ENCODE assay signal across 1 cellular context in the genomic region with DNA sequence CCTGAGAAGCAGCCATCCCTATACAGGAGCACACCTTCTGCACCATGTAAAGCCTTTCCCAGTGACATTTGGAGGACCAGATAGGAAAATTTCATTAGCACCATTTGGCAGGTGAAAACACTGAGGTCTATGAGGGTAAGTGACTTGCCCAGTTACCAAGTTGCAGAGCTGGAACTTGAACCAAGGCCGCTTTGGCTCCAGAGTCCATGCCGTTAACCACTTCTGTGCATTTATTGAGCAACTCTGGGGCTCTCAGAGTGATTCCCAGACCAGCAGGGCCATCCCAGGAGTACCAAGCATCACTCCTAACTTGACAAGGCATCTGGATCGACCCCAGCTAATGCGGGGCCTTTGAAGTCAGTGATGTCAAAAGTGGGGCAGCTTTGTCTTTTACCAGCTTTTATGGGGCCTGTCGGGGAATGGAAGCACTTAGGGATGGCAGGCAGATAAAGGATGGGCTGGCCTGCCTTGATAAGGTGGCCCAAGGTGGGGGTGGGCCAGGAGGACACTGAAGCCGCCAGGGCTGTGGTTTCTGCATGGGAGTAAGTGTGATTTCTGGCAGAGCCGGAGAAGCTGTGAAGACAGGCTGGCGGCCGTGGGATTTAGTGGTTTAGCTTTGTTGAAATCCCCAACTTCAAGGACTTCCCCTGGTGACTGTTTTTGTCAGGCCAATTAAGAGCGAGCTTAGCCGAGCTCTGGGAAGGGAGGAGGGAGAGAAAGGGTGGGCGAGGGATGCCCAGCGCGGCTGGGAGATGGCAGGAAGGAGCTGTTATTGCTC.
TF ChIP-seq lines count a peak whose summit lies in the region.

No MANE protein-coding gene starts in this region.

TF ChIP-seq in K562, 482 proteins besides CTCF, POLR2A, EP300 and RAD21 (continued from another document and continues in another):
- TF ChIP-seq, protein P1, sequence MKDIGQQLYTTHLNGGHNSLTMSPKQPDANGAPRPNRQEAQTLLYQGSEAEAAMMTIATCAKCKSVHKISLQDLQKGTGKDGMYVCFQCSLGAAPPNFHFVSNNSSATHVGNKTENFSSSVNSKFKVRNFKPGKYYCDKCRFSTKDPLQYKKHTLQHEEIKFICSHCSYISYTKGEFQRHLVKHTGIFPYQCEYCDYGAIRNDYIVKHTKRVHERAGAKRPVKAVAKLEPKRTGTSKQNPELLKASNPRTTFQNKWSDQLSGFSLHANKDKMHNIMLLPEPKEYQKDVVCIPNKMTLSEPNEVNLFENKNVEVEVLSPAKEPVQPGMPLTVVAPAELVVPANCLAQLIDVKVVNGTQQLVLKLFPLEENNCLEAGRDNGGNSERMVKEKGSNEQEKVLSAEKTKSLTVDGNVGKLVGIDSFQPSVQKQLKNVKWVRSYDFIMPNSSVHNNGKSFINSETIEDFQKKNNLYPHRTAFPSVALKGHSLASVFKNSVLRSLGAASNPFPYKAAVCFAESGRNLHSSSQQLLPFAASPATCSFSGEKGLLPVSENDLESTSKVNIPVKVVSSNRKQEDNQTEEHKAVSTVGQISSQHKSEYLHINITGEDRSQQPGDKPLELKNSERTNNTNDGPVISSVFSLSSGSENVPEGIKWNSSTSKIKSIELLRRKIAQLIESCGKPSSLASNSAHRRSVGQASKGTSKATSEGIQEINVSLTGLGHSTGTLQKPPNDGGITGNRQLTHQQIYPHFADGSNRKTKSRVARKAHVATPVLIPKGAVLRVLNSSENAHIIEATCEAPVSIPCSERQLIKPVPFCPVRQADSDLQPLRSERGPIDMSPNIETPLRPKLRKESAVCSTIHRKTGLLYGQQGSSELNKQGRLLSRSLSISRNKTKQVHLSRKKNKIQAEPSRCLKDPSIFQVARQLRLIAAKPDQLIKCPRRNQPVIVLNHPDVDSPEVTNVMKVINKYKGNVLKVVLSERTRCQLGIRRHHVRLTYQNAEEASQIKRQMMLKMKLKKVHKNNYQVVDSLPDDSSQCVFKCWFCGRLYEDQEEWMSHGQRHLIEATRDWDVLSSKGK (CRISPR knock-in tag; IDR thresholded peaks at IDR 0.05): no peak
- no peak for TF ChIP-seq PHF8 (IDR thresholded peaks at IDR 0.05; ENCODE audit: borderline replicate concordance, low read length)
- no peak for TF ChIP-seq PRPF4 (IDR thresholded peaks at IDR 0.05; ENCODE audit: insufficient read depth, low read depth, low read length, poor library complexity, severe bottlenecking)
- no peak for TF ChIP-seq POLR3G (IDR thresholded peaks at IDR 0.05; ENCODE audit: extremely low read depth, insufficient read length, insufficient replicate concordance)
- TF ChIP-seq CREM (IDR thresholded peaks at IDR 0.05; ENCODE audit: low read depth): peak; percentile 87
- peak; percentile 96 for TF ChIP-seq NCOR1 (IDR thresholded peaks at IDR 0.05)
- TF ChIP-seq ZNF232 (CRISPR knock-in tag; IDR thresholded peaks at IDR 0.05): no peak
- TF ChIP-seq, protein P2, sequence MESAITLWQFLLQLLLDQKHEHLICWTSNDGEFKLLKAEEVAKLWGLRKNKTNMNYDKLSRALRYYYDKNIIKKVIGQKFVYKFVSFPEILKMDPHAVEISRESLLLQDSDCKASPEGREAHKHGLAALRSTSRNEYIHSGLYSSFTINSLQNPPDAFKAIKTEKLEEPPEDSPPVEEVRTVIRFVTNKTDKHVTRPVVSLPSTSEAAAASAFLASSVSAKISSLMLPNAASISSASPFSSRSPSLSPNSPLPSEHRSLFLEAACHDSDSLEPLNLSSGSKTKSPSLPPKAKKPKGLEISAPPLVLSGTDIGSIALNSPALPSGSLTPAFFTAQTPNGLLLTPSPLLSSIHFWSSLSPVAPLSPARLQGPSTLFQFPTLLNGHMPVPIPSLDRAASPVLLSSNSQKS (CRISPR knock-in tag; IDR thresholded peaks at IDR 0.05): no peak
- TF ChIP-seq C11orf30 (IDR thresholded peaks at IDR 0.05; ENCODE audit: low read depth): no peak
- no peak for TF ChIP-seq ZNF124 (CRISPR knock-in tag; IDR thresholded peaks at IDR 0.05)
- TF ChIP-seq KDM4B (IDR thresholded peaks at IDR 0.05; ENCODE audit: borderline replicate concordance in 2 of 2, low read depth in 1 of 2): 0 out of 4 replicates have a peak, but pooled peaks of 1 of the 2 experiments have one; percentile 48
- no peak for TF ChIP-seq NR2F6 (CRISPR knock-in tag; IDR thresholded peaks at IDR 0.05)
- TF ChIP-seq HMGN3 (IDR thresholded peaks at IDR 0.05; ENCODE audit: borderline replicate concordance, extremely low read depth, insufficient read length, low read depth, low read length): peak; percentile 95
- peak; percentile 17 for TF ChIP-seq ASH1L (IDR thresholded peaks at IDR 0.05; ENCODE audit: borderline replicate concordance, low read depth, partially characterized antibody)
- TF ChIP-seq, protein P3, sequence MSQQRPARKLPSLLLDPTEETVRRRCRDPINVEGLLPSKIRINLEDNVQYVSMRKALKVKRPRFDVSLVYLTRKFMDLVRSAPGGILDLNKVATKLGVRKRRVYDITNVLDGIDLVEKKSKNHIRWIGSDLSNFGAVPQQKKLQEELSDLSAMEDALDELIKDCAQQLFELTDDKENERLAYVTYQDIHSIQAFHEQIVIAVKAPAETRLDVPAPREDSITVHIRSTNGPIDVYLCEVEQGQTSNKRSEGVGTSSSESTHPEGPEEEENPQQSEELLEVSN (IDR thresholded peaks at IDR 0.05; ENCODE audit: borderline replicate concordance in 1 of 2, extremely low read depth in 1 of 2, insufficient read depth in 1 of 2, insufficient read length in 1 of 2, low read depth in 1 of 2, low read length in 1 of 2, poor library complexity in 1 of 2, severe bottlenecking in 1 of 2): peak in 1 of 2 experiments; percentile 63
- TF ChIP-seq, protein P4, sequence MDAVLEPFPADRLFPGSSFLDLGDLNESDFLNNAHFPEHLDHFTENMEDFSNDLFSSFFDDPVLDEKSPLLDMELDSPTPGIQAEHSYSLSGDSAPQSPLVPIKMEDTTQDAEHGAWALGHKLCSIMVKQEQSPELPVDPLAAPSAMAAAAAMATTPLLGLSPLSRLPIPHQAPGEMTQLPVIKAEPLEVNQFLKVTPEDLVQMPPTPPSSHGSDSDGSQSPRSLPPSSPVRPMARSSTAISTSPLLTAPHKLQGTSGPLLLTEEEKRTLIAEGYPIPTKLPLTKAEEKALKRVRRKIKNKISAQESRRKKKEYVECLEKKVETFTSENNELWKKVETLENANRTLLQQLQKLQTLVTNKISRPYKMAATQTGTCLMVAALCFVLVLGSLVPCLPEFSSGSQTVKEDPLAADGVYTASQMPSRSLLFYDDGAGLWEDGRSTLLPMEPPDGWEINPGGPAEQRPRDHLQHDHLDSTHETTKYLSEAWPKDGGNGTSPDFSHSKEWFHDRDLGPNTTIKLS (IDR thresholded peaks at IDR 0.05; ENCODE audit: borderline replicate concordance, low read depth): no peak
- TF ChIP-seq ARID1B (IDR thresholded peaks at IDR 0.05): peak; percentile 99
- no peak for TF ChIP-seq HMG20B (CRISPR knock-in tag; IDR thresholded peaks at IDR 0.05)
- TF ChIP-seq, protein P5, sequence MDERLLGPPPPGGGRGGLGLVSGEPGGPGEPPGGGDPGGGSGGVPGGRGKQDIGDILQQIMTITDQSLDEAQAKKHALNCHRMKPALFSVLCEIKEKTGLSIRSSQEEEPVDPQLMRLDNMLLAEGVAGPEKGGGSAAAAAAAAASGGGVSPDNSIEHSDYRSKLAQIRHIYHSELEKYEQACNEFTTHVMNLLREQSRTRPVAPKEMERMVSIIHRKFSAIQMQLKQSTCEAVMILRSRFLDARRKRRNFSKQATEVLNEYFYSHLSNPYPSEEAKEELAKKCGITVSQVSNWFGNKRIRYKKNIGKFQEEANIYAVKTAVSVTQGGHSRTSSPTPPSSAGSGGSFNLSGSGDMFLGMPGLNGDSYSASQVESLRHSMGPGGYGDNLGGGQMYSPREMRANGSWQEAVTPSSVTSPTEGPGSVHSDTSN (CRISPR knock-in tag; IDR thresholded peaks at IDR 0.05; ENCODE audit: low read depth): no peak
- TF ChIP-seq, protein P5 (tag; conservative IDR thresholded peaks at IDR 0.05; ENCODE audit: low read depth): peak; percentile 40; the same call in 1 of the 2 replicates
- no peak for TF ChIP-seq CHAMP1 (IDR thresholded peaks at IDR 0.05)
- TF ChIP-seq, protein P6, sequence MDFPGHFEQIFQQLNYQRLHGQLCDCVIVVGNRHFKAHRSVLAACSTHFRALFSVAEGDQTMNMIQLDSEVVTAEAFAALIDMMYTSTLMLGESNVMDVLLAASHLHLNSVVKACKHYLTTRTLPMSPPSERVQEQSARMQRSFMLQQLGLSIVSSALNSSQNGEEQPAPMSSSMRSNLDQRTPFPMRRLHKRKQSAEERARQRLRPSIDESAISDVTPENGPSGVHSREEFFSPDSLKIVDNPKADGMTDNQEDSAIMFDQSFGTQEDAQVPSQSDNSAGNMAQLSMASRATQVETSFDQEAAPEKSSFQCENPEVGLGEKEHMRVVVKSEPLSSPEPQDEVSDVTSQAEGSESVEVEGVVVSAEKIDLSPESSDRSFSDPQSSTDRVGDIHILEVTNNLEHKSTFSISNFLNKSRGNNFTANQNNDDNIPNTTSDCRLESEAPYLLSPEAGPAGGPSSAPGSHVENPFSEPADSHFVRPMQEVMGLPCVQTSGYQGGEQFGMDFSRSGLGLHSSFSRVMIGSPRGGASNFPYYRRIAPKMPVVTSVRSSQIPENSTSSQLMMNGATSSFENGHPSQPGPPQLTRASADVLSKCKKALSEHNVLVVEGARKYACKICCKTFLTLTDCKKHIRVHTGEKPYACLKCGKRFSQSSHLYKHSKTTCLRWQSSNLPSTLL (IDR thresholded peaks at IDR 0.05): no peak
- TF ChIP-seq TCF7L2 (IDR thresholded peaks at IDR 0.05; ENCODE audit: low read depth, low read length): peak; percentile 85
- peak; percentile 69; the same call in 1 of the 2 replicates for TF ChIP-seq GATAD2A (IDR thresholded peaks at IDR 0.05)
- TF ChIP-seq L3MBTL2 (IDR thresholded peaks at IDR 0.05): peak; percentile 90
- peak in 1 of 2 experiments; percentile 92; a peak in 2 of 4 replicates for TF ChIP-seq ZMIZ1 (IDR thresholded peaks at IDR 0.05; ENCODE audit: low read depth in 2 of 2, low read length in 2 of 2)
- TF ChIP-seq ZEB2 (IDR thresholded peaks at IDR 0.05): peak; percentile 92
